8 cellular contexts compared by ENCODE assay signal in the genomic region with DNA sequence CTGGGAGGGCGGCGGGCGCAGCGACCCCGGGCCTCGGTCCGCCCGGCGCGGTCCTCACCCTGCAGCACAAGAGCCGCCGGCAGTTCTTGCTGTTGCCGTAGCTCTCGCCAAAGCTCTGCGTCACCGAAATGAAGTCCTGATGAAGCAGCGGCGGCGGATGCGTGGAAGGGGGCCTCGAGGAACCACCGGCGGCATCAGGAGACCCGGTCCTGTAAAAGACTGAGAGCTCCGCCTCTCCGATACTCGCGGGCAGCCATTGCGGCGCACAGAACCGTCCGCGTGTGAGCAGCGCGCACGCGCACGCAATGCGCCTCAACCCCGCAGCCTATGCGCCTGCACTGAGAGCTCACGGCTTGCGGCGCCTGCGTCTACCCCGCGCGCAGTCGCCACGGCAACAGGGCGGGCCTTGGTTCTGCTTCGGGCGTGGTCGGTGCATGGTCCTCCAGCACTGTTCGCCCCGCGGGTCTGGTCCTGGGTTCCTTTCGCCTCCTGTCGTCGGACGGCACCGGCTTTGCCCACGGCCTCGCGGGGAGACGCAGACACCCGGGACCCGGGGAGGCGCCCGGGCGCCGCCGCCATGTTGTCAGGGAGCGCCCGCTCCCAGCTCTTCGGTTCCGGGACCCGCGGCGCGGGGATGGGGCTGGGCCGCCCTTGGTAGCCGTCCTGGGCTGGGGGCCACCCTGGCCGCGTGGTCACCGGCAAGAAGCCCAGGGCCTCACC. TPM values are rescaled to one million over a fixed set of nuclear protein-coding genes. Genes with fewer than 3 reads are reported as not detected.
DNase-seq lines count a peak whose midpoint lies in the region; ATAC-seq and TF ChIP-seq lines count a peak whose summit lies in the region.

No MANE protein-coding gene starts in this region.

- in situ Hi-C loops in transverse colon (cut with MboI; ENCODE audit: low pct_ligation_motif_present in 1 of 4, low pct_unique_long_range_greater_than_20kb in 1 of 4, low sequenced_read_pairs in 3 of 4) = loop anchor here in 2 of 4 donors (10.0 kb wide), 2 partner anchors 95 to 105 kb away; a partner anchor contains a TSS

- ATAC-seq in HG02642 (IDR thresholded peaks at IDR 0.05; ENCODE audit: poor library complexity, unreplicated experiment) (peak; percentile 86), heart right ventricle (peak; percentile 98 to 100 (median 99))

- intact Hi-C loops in adrenal gland (cut with DNase I) = no loop called here
- intact Hi-C loops in heart right ventricle (cut with DNase I) = loop anchor here in 2 of 10 donors (10.0 kb wide), 1 partner anchor 55 kb away; a partner anchor contains a TSS
- intact Hi-C loops in transverse colon (cut with DNase I; ENCODE audit: low total_unique reads) = loop anchor here (5.0 kb wide), 1 partner anchor 98 kb away; a partner anchor contains a TSS

- H3K27ac ChIP-seq in adrenal gland = peak overlapping the region in 3 of 5 donors; percentile 21 to 66 (median 64)
- peak overlapping the region in 9 of 10 donors; percentile 67 to 87 (median 82) for H3K27ac ChIP-seq in heart right ventricle
- H3K27ac ChIP-seq in transverse colon = peak overlapping the region; percentile 71 to 82 (median 75)

- H3K4me1 ChIP-seq in adrenal gland (replicated peaks in 1 of 2) = peaks cover 15 to 26% of the 10 kb centered on the region in 2 donors
- H3K4me1 ChIP-seq in heart right ventricle = peaks cover 9 to 42% (median 28%) of the 10 kb centered on the region in 9 donors
- peaks cover 10 to 35% (median 29%) of the 10 kb centered on the region in 4 donors for H3K4me1 ChIP-seq in transverse colon

- peak overlapping the region; percentile 41 to 94 (median 66) for H3K4me3 ChIP-seq in adrenal gland
- H3K4me3 ChIP-seq in heart right ventricle = peak overlapping the region; percentile 50 to 94 (median 82)
- H3K4me3 ChIP-seq in transverse colon = peak overlapping the region; percentile 57 to 82 (median 62)

- DNase-seq in NCI-H1417 (lab: John Stamatoyannopoulos, UW) = peak; percentile 78 to 96 (median 96)
- DNase-seq in SW480 (ENCODE audit: low spot score) = peak; percentile 87
- peak; percentile 87 to 95 (median 89) for DNase-seq in adrenal gland
- DNase-seq in heart right ventricle = peak; percentile 85 to 90
- DNase-seq in pons (ENCODE audit: low spot score) = peak; percentile 75
- peak; percentile 91 for DNase-seq in transverse colon

- 0 to 1% (median 0%) methylated on average over 7 to 86 of the region's 86 CpGs for WGBS in adrenal gland, 4 donors
- WGBS in heart right ventricle, 2 donors = 0 to 2% methylated on average over 84 to 86 of the region's 86 CpGs
- 2% methylated on average over 69 of the region's 86 CpGs; no CpG with 5 or more reads in 1 of the 2 donors for WGBS in transverse colon (ENCODE audit: low coverage in 1 of 2), 2 donors

- no peaks in the 10 kb centered on the region for H3K9me3 ChIP-seq in adrenal gland (replicated peaks in 1 of 3)
- H3K9me3 ChIP-seq in heart right ventricle = peaks cover 0 to 15% (median 0%) of the 10 kb centered on the region in 11 donors
- H3K9me3 ChIP-seq in transverse colon = no peaks in the 10 kb centered on the region

- H3K36me3 ChIP-seq in adrenal gland (replicated peaks in 1 of 2) = no peaks in the 10 kb centered on the region
- no peaks in the 10 kb centered on the region for H3K36me3 ChIP-seq in heart right ventricle
- H3K36me3 ChIP-seq in transverse colon = no peaks in the 10 kb centered on the region

- TF ChIP-seq EP300 in transverse colon (IDR thresholded peaks at IDR 0.05; ENCODE audit: low read depth) = no peak

- peak; percentile 73 for TF ChIP-seq POLR2A in GM10847 (IDR thresholded peaks at IDR 0.05; ENCODE audit: extremely low read depth, insufficient read length)
- peak; percentile 44 to 64 for TF ChIP-seq POLR2A in adrenal gland (IDR thresholded peaks at IDR 0.05)
- peak; percentile 39 for TF ChIP-seq POLR2A in transverse colon (IDR thresholded peaks at IDR 0.05)

- peak in 1 of 6 experiments; percentile 24 for TF ChIP-seq CTCF in adrenal gland (IDR thresholded peaks at IDR 0.05)
- no peak for TF ChIP-seq CTCF in heart right ventricle (IDR thresholded peaks at IDR 0.05)
- peak in 1 of 5 experiments; percentile 15 for TF ChIP-seq CTCF in transverse colon (IDR thresholded peaks at IDR 0.05)

- H3K27me3 ChIP-seq in adrenal gland (peaks cover 1% of the 10 kb centered on the region), heart right ventricle (peaks cover 0 to 38% (median 20%) of the 10 kb centered on the region in 7 donors), transverse colon (peaks cover 31% of the 10 kb centered on the region)

RNA-seq across cellular contexts. Expression of a gene that starts 9.3 kb away (rescaled TPM):
- total RNA-seq in adrenal gland = under 1 TPM in 3 of 8 donors, not detected in 5; 0.04 to 0.28 (median 0.11) TPM
- under 1 TPM; 0.04 to 0.16 (median 0.10) TPM for polyA plus RNA-seq in adrenal gland
- total RNA-seq in heart right ventricle = not detected
- not detected for polyA plus RNA-seq in heart right ventricle
- under 1 TPM in 1 of 4 donors, not detected in 3; 0.14 TPM for total RNA-seq in transverse colon

RNA-seq across cellular contexts. Expression of a gene that starts 15.1 kb away (rescaled TPM):
- total RNA-seq in adrenal gland = 100 to 1,000 TPM; 206 to 387 (median 237) TPM
- polyA plus RNA-seq in adrenal gland = 1,000 to 10,000 TPM in 2 of 3 donors, 10 to 100 TPM in 1; 52.6 to 1,938 (median 1,109) TPM
- 100 to 1,000 TPM in 7 of 10 donors, 10 to 100 TPM in 3; 91.4 to 167 (median 118) TPM for total RNA-seq in heart right ventricle
- 100 to 1,000 TPM; 152 to 677 TPM for polyA plus RNA-seq in heart right ventricle
- 100 to 1,000 TPM in 2 of 4 donors, 10 to 100 TPM in 2; 54.2 to 141 (median 103) TPM for total RNA-seq in transverse colon

RNA-seq across cellular contexts. Expression of a gene that starts 40.2 kb away (rescaled TPM):
- not detected for total RNA-seq in adrenal gland
- not detected for polyA plus RNA-seq in adrenal gland
- total RNA-seq in heart right ventricle = not detected
- not detected for polyA plus RNA-seq in heart right ventricle
- 100 to 1,000 TPM in 1 of 4 donors, 10 to 100 TPM in 3; 31.8 to 437 (median 64.8) TPM for total RNA-seq in transverse colon

RNA-seq across cellular contexts. Expression of a gene that starts 42.2 kb away (rescaled TPM):
- total RNA-seq in adrenal gland (not detected), heart right ventricle (not detected), transverse colon (not detected)
- polyA plus RNA-seq in adrenal gland (not detected), heart right ventricle (not detected)

RNA-seq across cellular contexts. Expression of a gene that starts 42.8 kb away (rescaled TPM):
- 100 to 1,000 TPM in 1 of 8 donors, 10 to 100 TPM in 7; 44.5 to 102 (median 67.9) TPM for total RNA-seq in adrenal gland
- 100 to 1,000 TPM in 1 of 3 donors, 10 to 100 TPM in 2; 44.4 to 138 (median 87.6) TPM for polyA plus RNA-seq in adrenal gland
- total RNA-seq in heart right ventricle = 10 to 100 TPM; 16.9 to 27.7 (median 20.9) TPM
- polyA plus RNA-seq in heart right ventricle = 10 to 100 TPM; 25.5 to 71.4 TPM
- total RNA-seq in transverse colon = 100 to 1,000 TPM in 1 of 4 donors, 10 to 100 TPM in 3; 56.5 to 106 (median 70.0) TPM

Comparison
In these comparisons a context has a peak if more than half of its experiments do, and no peak if none do; other contexts are left out.
1. Peak in every context shown above with its lines: DNase-seq, ATAC-seq, H3K4me3 ChIP-seq and H3K27ac ChIP-seq.
2. RNA of a gene that starts 40.2 kb away (total RNA-seq): 31.8 to 437 TPM in transverse colon; not detected in adrenal gland and not detected in heart right ventricle; every median in the first group is over 10 times any median in the second.